ENCODE assay signal across 27 cellular contexts in the genomic region with DNA sequence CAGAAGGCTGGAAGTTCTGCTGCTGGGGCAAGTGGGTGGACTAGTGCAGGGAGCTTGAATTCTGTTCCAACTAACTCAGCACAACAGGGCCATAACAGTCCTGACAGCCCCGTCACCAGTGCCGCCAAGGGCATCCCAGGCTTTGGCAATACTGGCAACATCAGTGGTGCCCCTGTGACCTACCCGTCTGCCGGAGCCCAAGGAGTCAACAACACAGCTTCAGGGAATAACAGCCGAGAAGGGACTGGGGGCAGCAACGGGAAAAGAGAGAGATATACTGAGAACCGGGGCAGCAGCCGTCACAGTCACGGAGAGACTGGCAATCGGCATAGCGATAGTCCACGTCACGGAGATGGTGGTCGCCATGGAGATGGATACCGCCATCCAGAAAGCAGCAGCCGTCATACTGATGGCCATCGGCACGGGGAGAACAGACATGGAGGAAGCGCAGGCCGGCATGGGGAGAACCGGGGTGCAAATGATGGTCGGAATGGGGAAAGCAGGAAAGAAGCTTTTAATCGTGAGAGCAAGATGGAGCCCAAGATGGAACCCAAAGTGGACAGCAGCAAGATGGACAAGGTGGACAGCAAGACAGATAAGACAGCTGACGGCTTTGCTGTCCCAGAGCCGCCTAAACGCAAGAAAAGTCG. TPM values are rescaled to one million over a fixed set of nuclear protein-coding genes. Genes with fewer than 3 reads are reported as not detected.
A peak's percentile ranks its signal among the peaks of the same experiment; 100 is the strongest.
DNase-seq lines count a peak whose midpoint lies in the region; ATAC-seq and TF ChIP-seq lines count a peak whose summit lies in the region.
"Had no signal": no experiment of that assay in that cellular context is flagged by ENCODE, and none has a peak within 500 bp of the region (broad histone marks: within the 10 kb centered on the region; RNA-seq: fewer than 3 reads in every experiment).

No MANE protein-coding gene starts in this region.

- TF ChIP-seq CTCF in activated CD8-positive, alpha-beta T cell treated with anti-CD3 and anti-CD28 coated beads for 36 hours (IDR thresholded peaks at IDR 0.05), result no peak

- H3K4me3 Mint-ChIP-seq in activated CD8-positive, alpha-beta T cell treated with anti-CD3 and anti-CD28 coated beads for 36 hours, result no peak overlapping the region
- no peak overlapping the region for H3K4me3 Mint-ChIP-seq in activated CD8-positive, alpha-beta T cell treated with anti-CD3 and anti-CD28 coated beads, Interleukin-2, amount 10 ng/mL, durations not matched to agents 7 days and 5 days
- no peak overlapping the region for H3K4me3 Mint-ChIP-seq in activated CD4-positive, alpha-beta memory T cell treated with anti-CD3 and anti-CD28 coated beads, Interleukin-2, amount 10 ng/mL, durations not matched to agents 7 days and 5 days
- H3K4me3 Mint-ChIP-seq in naive thymus-derived CD4-positive, alpha-beta T cell, result peak overlapping the region in 3 of 10 donors; percentile 29 to 48 (median 47)
- H3K4me3 Mint-ChIP-seq: activated CD8-positive, alpha-beta memory T cell treated with anti-CD3 and anti-CD28 coated beads, Interleukin-2, amount 10 ng/mL, durations not matched to agents 7 days and 5 days; CD8-positive, alpha-beta T cell; T-helper 2 cell treated with Interferon-gamma antibody and Interleukin-4, amounts not matched to agents 5 μg/mL and 100 μg/mL, for 36 hours had no signal

- intact Hi-C loops in activated CD8-positive, alpha-beta T cell treated with anti-CD3 and anti-CD28 coated beads for 36 hours (cut with micrococcal nuclease), result no loop called here
- intact Hi-C loops in naive thymus-derived CD4-positive, alpha-beta T cell (cut with micrococcal nuclease), result no loop called here
- intact Hi-C loops in posterior vena cava (cut with DNase I), result loop anchor here in 1 of 2 donors (5.0 kb wide), 1 partner anchor 694 kb away; no protein-coding TSS in a partner anchor

- H3K27me3 Mint-ChIP-seq in activated CD8-positive, alpha-beta T cell treated with anti-CD3 and anti-CD28 coated beads for 36 hours, result no peaks in the 10 kb centered on the region
- no peaks in the 10 kb centered on the region for H3K27me3 Mint-ChIP-seq in activated CD8-positive, alpha-beta T cell treated with anti-CD3 and anti-CD28 coated beads, Interleukin-2, amount 10 ng/mL, durations not matched to agents 7 days and 5 days (ENCODE audit: low read depth)
- no peaks in the 10 kb centered on the region for H3K27me3 Mint-ChIP-seq in activated CD4-positive, alpha-beta memory T cell treated with anti-CD3 and anti-CD28 coated beads, Interleukin-2, amount 10 ng/mL, durations not matched to agents 7 days and 5 days
- H3K27me3 Mint-ChIP-seq in naive thymus-derived CD4-positive, alpha-beta T cell, result no peaks in the 10 kb centered on the region
- H3K27me3 Mint-ChIP-seq: activated CD8-positive, alpha-beta memory T cell treated with anti-CD3 and anti-CD28 coated beads, Interleukin-2, amount 10 ng/mL, durations not matched to agents 7 days and 5 days had no signal

- H3K4me1 ChIP-seq in naive thymus-derived CD4-positive, alpha-beta T cell (ENCODE audit: control insufficient read depth in 2 of 2, insufficient read depth in 2 of 2, low read length in 2 of 2), result no peaks in the 10 kb centered on the region

- H3K27ac ChIP-seq in naive thymus-derived CD4-positive, alpha-beta T cell (ENCODE audit: low read depth, low read length), result no peak overlapping the region
- H3K27ac ChIP-seq: coronary artery, KMS-11, tibial nerve had no signal

- CTCF ChIA-PET in activated CD8-positive, alpha-beta T cell treated with anti-CD3 and anti-CD28 coated beads for 36 hours (lab: Charles Lee), result interaction anchor here (0.9 to 2.5 kb wide), 6 partner anchors 11 to 120 kb away, joined by 3 to 6 read pairs (median 4); no protein-coding TSS in a partner anchor
- CTCF ChIA-PET in activated CD8-positive, alpha-beta T cell treated with anti-CD3 and anti-CD28 coated beads, Interleukin-2, amount 10 ng/mL, durations not matched to agents 7 days and 5 days (lab: Charles Lee), result interaction anchor here (0.9 kb wide), 1 partner anchor 10 kb away, joined by 3 read pairs; no protein-coding TSS in a partner anchor
- CTCF ChIA-PET in activated CD4-positive, alpha-beta memory T cell treated with anti-CD3 and anti-CD28 coated beads, Interleukin-2, amount 10 ng/mL, durations not matched to agents 7 days and 5 days (lab: Charles Lee), result interaction anchor here (0.9 to 2.1 kb wide), 2 partner anchors 13 to 120 kb away, joined by 4 to 5 read pairs; no protein-coding TSS in a partner anchor
- CTCF ChIA-PET in naive thymus-derived CD4-positive, alpha-beta T cell (lab: Charles Lee), result interaction anchor here (1.5 kb wide), 1 partner anchor 14 kb away, joined by 3 read pairs; no protein-coding TSS in a partner anchor

- H3K4me1 Mint-ChIP-seq in activated CD8-positive, alpha-beta T cell treated with anti-CD3 and anti-CD28 coated beads for 36 hours (ENCODE audit: low read depth), result peaks cover 15% of the 10 kb centered on the region
- peaks cover 16% of the 10 kb centered on the region for H3K4me1 Mint-ChIP-seq in activated CD8-positive, alpha-beta T cell treated with anti-CD3 and anti-CD28 coated beads, Interleukin-2, amount 10 ng/mL, durations not matched to agents 7 days and 5 days (ENCODE audit: low read depth)
- H3K4me1 Mint-ChIP-seq in activated CD4-positive, alpha-beta memory T cell treated with anti-CD3 and anti-CD28 coated beads, Interleukin-2, amount 10 ng/mL, durations not matched to agents 7 days and 5 days, result peaks cover 17% of the 10 kb centered on the region
- H3K4me1 Mint-ChIP-seq in naive thymus-derived CD4-positive, alpha-beta T cell, result peaks cover 11 to 26% (median 19%) of the 10 kb centered on the region in 7 donors
- H3K4me1 Mint-ChIP-seq: neural crest cell had no signal

- POLR2A ChIA-PET in activated CD8-positive, alpha-beta T cell treated with anti-CD3 and anti-CD28 coated beads for 36 hours (lab: Charles Lee), result interaction anchor here (0.8 to 7.9 kb wide), 9 partner anchors 8 to 120 kb away, joined by 3 to 66 read pairs (median 5); partner anchors contain the start of genes FTSJ3 and PSMC5
- POLR2A ChIA-PET in activated CD8-positive, alpha-beta T cell treated with anti-CD3 and anti-CD28 coated beads, Interleukin-2, amount 10 ng/mL, durations not matched to agents 7 days and 5 days (lab: Charles Lee), result interaction anchor here (0.9 kb wide), 1 partner anchor 45 kb away, joined by 6 read pairs; the partner anchor contains the start of gene CCDC47
- POLR2A ChIA-PET in activated CD4-positive, alpha-beta memory T cell treated with anti-CD3 and anti-CD28 coated beads, Interleukin-2, amount 10 ng/mL, durations not matched to agents 7 days and 5 days (lab: Charles Lee), result interaction anchor here (1.4 to 1.8 kb wide), 5 partner anchors 9 to 45 kb away, joined by 3 to 6 read pairs (median 5); partner anchors contain the start of genes CCDC47 and PSMC5
- POLR2A ChIA-PET in naive thymus-derived CD4-positive, alpha-beta T cell (lab: Charles Lee), result interaction anchor here (0.6 to 1.1 kb wide), 3 partner anchors 9 to 269 kb away, joined by 3 to 4 read pairs (median 3); no protein-coding TSS in a partner anchor

- no peaks in the 10 kb centered on the region for H3K9me3 Mint-ChIP-seq in activated CD8-positive, alpha-beta T cell treated with anti-CD3 and anti-CD28 coated beads for 36 hours
- H3K9me3 Mint-ChIP-seq in activated CD8-positive, alpha-beta T cell treated with anti-CD3 and anti-CD28 coated beads, Interleukin-2, amount 10 ng/mL, durations not matched to agents 7 days and 5 days (ENCODE audit: insufficient read depth), result no peaks in the 10 kb centered on the region
- no peaks in the 10 kb centered on the region for H3K9me3 Mint-ChIP-seq in activated CD4-positive, alpha-beta memory T cell treated with anti-CD3 and anti-CD28 coated beads, Interleukin-2, amount 10 ng/mL, durations not matched to agents 7 days and 5 days
- peaks cover 0 to 2% (median 0%) of the 10 kb centered on the region in 11 donors for H3K9me3 Mint-ChIP-seq in naive thymus-derived CD4-positive, alpha-beta T cell
- H3K9me3 Mint-ChIP-seq: CD8-positive, alpha-beta T cell; neural crest cell; T-helper 2 cell treated with Interferon-gamma antibody and Interleukin-4, amounts not matched to agents 5 μg/mL and 100 μg/mL, for 36 hours had no signal

- H3K27ac Mint-ChIP-seq in activated CD8-positive, alpha-beta T cell treated with anti-CD3 and anti-CD28 coated beads for 36 hours, result peak overlapping the region; percentile 8
- H3K27ac Mint-ChIP-seq in activated CD8-positive, alpha-beta T cell treated with anti-CD3 and anti-CD28 coated beads, Interleukin-2, amount 10 ng/mL, durations not matched to agents 7 days and 5 days, result no peak overlapping the region
- H3K27ac Mint-ChIP-seq in activated CD4-positive, alpha-beta memory T cell treated with anti-CD3 and anti-CD28 coated beads, Interleukin-2, amount 10 ng/mL, durations not matched to agents 7 days and 5 days, result peak overlapping the region; percentile 59
- H3K27ac Mint-ChIP-seq in naive thymus-derived CD4-positive, alpha-beta T cell, result peak overlapping the region; percentile 34 to 83 (median 54)
- H3K27ac Mint-ChIP-seq: activated CD8-positive, alpha-beta memory T cell treated with anti-CD3 and anti-CD28 coated beads, Interleukin-2, amount 10 ng/mL, durations not matched to agents 7 days and 5 days; T-helper 2 cell treated with Interferon-gamma antibody and Interleukin-4, amounts not matched to agents 5 μg/mL and 100 μg/mL, for 36 hours had no signal

- no peak for DNase-seq in activated CD8-positive, alpha-beta T cell treated with anti-CD3 and anti-CD28 coated beads for 36 hours
- DNase-seq in activated CD8-positive, alpha-beta T cell treated with anti-CD3 and anti-CD28 coated beads, Interleukin-2, amount 10 ng/mL, durations not matched to agents 7 days and 5 days, result no peak
- DNase-seq in activated CD4-positive, alpha-beta memory T cell treated with anti-CD3 and anti-CD28 coated beads, Interleukin-2, amount 10 ng/mL, durations not matched to agents 7 days and 5 days, result no peak
- no peak for DNase-seq in naive thymus-derived CD4-positive, alpha-beta T cell
- no peak for DNase-seq in HUDEP-2 (lab: John Stamatoyannopoulos, UW; ENCODE audit: unreplicated experiment in 76 of 76)
- no peak for DNase-seq in posterior vena cava (ENCODE audit: low spot score)
- DNase-seq: activated CD4-positive, CD25-positive, alpha-beta regulatory T cell; activated CD8-positive, alpha-beta memory T cell treated with anti-CD3 and anti-CD28 coated beads, Interleukin-2, amount 10 ng/mL, durations not matched to agents 7 days and 5 days; activated naive CD4-positive, alpha-beta T cell treated with Interleukin-2 at 50 U/mL for 16 hours; body of pancreas; CD8-positive, alpha-beta T cell; DMS79 treated with DMSO at 0.1 percent for 48 hours; H7; hippocampal formation; kidney; mesendoderm; NCI-H1105; NCI-H2081 treated with DMSO at 0.1 percent for 48 hours; NCI-H524; SIG-M5 had no signal

- peaks cover 56 to 99% (median 66%) of the 10 kb centered on the region in 3 experiments for H3K36me3 ChIP-seq in naive thymus-derived CD4-positive, alpha-beta T cell (ENCODE audit: control insufficient read depth in 2 of 3, insufficient read depth in 3 of 3, low read length in 3 of 3)

- peaks cover 83% of the 10 kb centered on the region for H3K36me3 Mint-ChIP-seq in activated CD8-positive, alpha-beta T cell treated with anti-CD3 and anti-CD28 coated beads for 36 hours (ENCODE audit: low read depth)
- peaks cover 85% of the 10 kb centered on the region for H3K36me3 Mint-ChIP-seq in activated CD8-positive, alpha-beta T cell treated with anti-CD3 and anti-CD28 coated beads, Interleukin-2, amount 10 ng/mL, durations not matched to agents 7 days and 5 days (ENCODE audit: low read depth)
- H3K36me3 Mint-ChIP-seq in activated CD4-positive, alpha-beta memory T cell treated with anti-CD3 and anti-CD28 coated beads, Interleukin-2, amount 10 ng/mL, durations not matched to agents 7 days and 5 days (ENCODE audit: low read depth), result peaks cover 91% of the 10 kb centered on the region
- peaks cover 5 to 82% (median 34%) of the 10 kb centered on the region in 5 donors for H3K36me3 Mint-ChIP-seq in naive thymus-derived CD4-positive, alpha-beta T cell

- H3K4me3 ChIP-seq in naive thymus-derived CD4-positive, alpha-beta T cell (ENCODE audit: low read length), result no peak overlapping the region
- H3K4me3 ChIP-seq: body of pancreas, coronary artery, tibial nerve had no signal

- no peaks in the 10 kb centered on the region for H3K27me3 ChIP-seq in naive thymus-derived CD4-positive, alpha-beta T cell (ENCODE audit: control insufficient read depth in 2 of 2, insufficient read depth in 2 of 2, low read length in 2 of 2)
- H3K27me3 ChIP-seq: body of pancreas, tibial nerve had no signal

- no peaks in the 10 kb centered on the region for H3K9me3 ChIP-seq in naive thymus-derived CD4-positive, alpha-beta T cell (ENCODE audit: control insufficient read depth in 2 of 3, low read length in 3 of 3)
- H3K9me3 ChIP-seq: body of pancreas, tibial nerve had no signal

- ATAC-seq in activated CD8-positive, alpha-beta T cell treated with anti-CD3 and anti-CD28 coated beads for 36 hours, result no peak
- ATAC-seq in activated CD8-positive, alpha-beta T cell treated with anti-CD3 and anti-CD28 coated beads, Interleukin-2, amount 10 ng/mL, durations not matched to agents 7 days and 5 days, result no peak
- no peak for ATAC-seq in naive thymus-derived CD4-positive, alpha-beta T cell
- no peak for ATAC-seq in HG02763 (IDR thresholded peaks at IDR 0.05; ENCODE audit: unreplicated experiment)
- ATAC-seq: activated CD8-positive, alpha-beta memory T cell treated with anti-CD3 and anti-CD28 coated beads, Interleukin-2, amount 10 ng/mL, durations not matched to agents 7 days and 5 days; body of pancreas; CD8-positive, alpha-beta T cell had no signal

- peak; percentile 11 for TF ChIP-seq POLR2A in GM18526 (IDR thresholded peaks at IDR 0.05; ENCODE audit: extremely low read depth, insufficient read length)

RNA-seq across cellular contexts. Expression of gene PSMC5, which starts 9.4 kb away (rescaled TPM):
- total RNA-seq in activated CD8-positive, alpha-beta T cell treated with anti-CD3 and anti-CD28 coated beads for 36 hours, result 100 to 1,000 TPM; 155 to 157 TPM
- 100 to 1,000 TPM; 176 to 179 TPM for total RNA-seq in activated CD8-positive, alpha-beta T cell treated with anti-CD3 and anti-CD28 coated beads, Interleukin-2, amount 10 ng/mL, durations not matched to agents 7 days and 5 days
- 100 to 1,000 TPM; 152 to 162 TPM for total RNA-seq in activated CD4-positive, alpha-beta memory T cell treated with anti-CD3 and anti-CD28 coated beads, Interleukin-2, amount 10 ng/mL, durations not matched to agents 7 days and 5 days
- 100 to 1,000 TPM in 3 of 5 experiments, 10 to 100 TPM in 2; 68.4 to 153 (median 105) TPM for total RNA-seq in naive thymus-derived CD4-positive, alpha-beta T cell
- 100 to 1,000 TPM; 153 to 162 TPM for polyA plus RNA-seq in naive thymus-derived CD4-positive, alpha-beta T cell
- total RNA-seq in posterior vena cava, result 100 to 1,000 TPM in 1 of 2 donors, 10 to 100 TPM in 1; 94.8 to 104 TPM

RNA-seq across cellular contexts. Expression of gene FTSJ3, which starts 9.6 kb away (rescaled TPM):
- 10 to 100 TPM; 58.3 to 60.9 TPM for total RNA-seq in activated CD8-positive, alpha-beta T cell treated with anti-CD3 and anti-CD28 coated beads for 36 hours
- 10 to 100 TPM; 58.7 to 62.2 TPM for total RNA-seq in activated CD8-positive, alpha-beta T cell treated with anti-CD3 and anti-CD28 coated beads, Interleukin-2, amount 10 ng/mL, durations not matched to agents 7 days and 5 days
- total RNA-seq in activated CD4-positive, alpha-beta memory T cell treated with anti-CD3 and anti-CD28 coated beads, Interleukin-2, amount 10 ng/mL, durations not matched to agents 7 days and 5 days, result 10 to 100 TPM; 38.9 to 43.8 TPM
- 10 to 100 TPM; 38.1 to 66.2 (median 55.8) TPM for total RNA-seq in naive thymus-derived CD4-positive, alpha-beta T cell
- polyA plus RNA-seq in naive thymus-derived CD4-positive, alpha-beta T cell, result 10 to 100 TPM; 22.1 to 44.4 TPM
- 10 to 100 TPM; 25.2 to 26.0 TPM for total RNA-seq in posterior vena cava

RNA-seq across cellular contexts. Expression of gene SMARCD2, which starts 24.6 kb away (rescaled TPM):
- 100 to 1,000 TPM in 1 of 2 experiments, 10 to 100 TPM in 1; 99.4 to 103 TPM for total RNA-seq in activated CD8-positive, alpha-beta T cell treated with anti-CD3 and anti-CD28 coated beads for 36 hours
- total RNA-seq in activated CD8-positive, alpha-beta T cell treated with anti-CD3 and anti-CD28 coated beads, Interleukin-2, amount 10 ng/mL, durations not matched to agents 7 days and 5 days, result 100 to 1,000 TPM; 130 to 136 TPM
- 100 to 1,000 TPM; 150 to 152 TPM for total RNA-seq in activated CD4-positive, alpha-beta memory T cell treated with anti-CD3 and anti-CD28 coated beads, Interleukin-2, amount 10 ng/mL, durations not matched to agents 7 days and 5 days
- total RNA-seq in naive thymus-derived CD4-positive, alpha-beta T cell, result 100 to 1,000 TPM; 102 to 148 (median 109) TPM
- polyA plus RNA-seq in naive thymus-derived CD4-positive, alpha-beta T cell, result 100 to 1,000 TPM in 1 of 2 donors, 10 to 100 TPM in 1; 61.5 to 112 TPM
- total RNA-seq in posterior vena cava, result 10 to 100 TPM; 45.6 to 76.9 TPM

RNA-seq across cellular contexts. Expression of gene DDX42, which starts 43.9 kb away (rescaled TPM):
- total RNA-seq in activated CD8-positive, alpha-beta T cell treated with anti-CD3 and anti-CD28 coated beads for 36 hours, result 10 to 100 TPM; 91.9 to 96.0 TPM
- total RNA-seq in activated CD8-positive, alpha-beta T cell treated with anti-CD3 and anti-CD28 coated beads, Interleukin-2, amount 10 ng/mL, durations not matched to agents 7 days and 5 days, result 100 to 1,000 TPM; 106 to 116 TPM
- 100 to 1,000 TPM; 113 to 118 TPM for total RNA-seq in activated CD4-positive, alpha-beta memory T cell treated with anti-CD3 and anti-CD28 coated beads, Interleukin-2, amount 10 ng/mL, durations not matched to agents 7 days and 5 days
- total RNA-seq in naive thymus-derived CD4-positive, alpha-beta T cell, result 100 to 1,000 TPM; 101 to 192 (median 139) TPM
- 10 to 100 TPM; 11.8 to 24.4 TPM for polyA plus RNA-seq in naive thymus-derived CD4-positive, alpha-beta T cell
- 10 to 100 TPM; 80.9 to 89.7 TPM for total RNA-seq in posterior vena cava

RNA-seq across cellular contexts. Expression of gene CCDC47, which starts 44.5 kb away (rescaled TPM):
- total RNA-seq in activated CD8-positive, alpha-beta T cell treated with anti-CD3 and anti-CD28 coated beads for 36 hours, result 10 to 100 TPM; 63.0 to 64.4 TPM
- 10 to 100 TPM; 59.4 to 61.1 TPM for total RNA-seq in activated CD8-positive, alpha-beta T cell treated with anti-CD3 and anti-CD28 coated beads, Interleukin-2, amount 10 ng/mL, durations not matched to agents 7 days and 5 days
- 10 to 100 TPM; 56.7 to 57.9 TPM for total RNA-seq in activated CD4-positive, alpha-beta memory T cell treated with anti-CD3 and anti-CD28 coated beads, Interleukin-2, amount 10 ng/mL, durations not matched to agents 7 days and 5 days
- 10 to 100 TPM; 31.8 to 62.9 (median 34.7) TPM for total RNA-seq in naive thymus-derived CD4-positive, alpha-beta T cell
- polyA plus RNA-seq in naive thymus-derived CD4-positive, alpha-beta T cell, result 10 to 100 TPM; 33.5 to 45.4 TPM
- total RNA-seq in posterior vena cava, result 10 to 100 TPM; 52.5 to 58.5 TPM
